19 cellular contexts compared by ENCODE assay signal in genomic region chr9:135698767-135699166, GRCh38. TPM values are rescaled to one million over a fixed set of nuclear protein-coding genes. Genes with fewer than 3 reads are reported as not detected.
"Had no signal": no experiment of that assay in that cellular context is flagged by ENCODE, and none has a peak within 500 bp of the region (broad histone marks: within the 10 kb centered on the region; RNA-seq: fewer than 3 reads in every experiment).

No MANE protein-coding gene starts in this region.

- H3K4me3 ChIP-seq: esophagus squamous epithelium, lower lobe of right lung, sigmoid colon, stomach, vagina had no signal

- H3K27ac ChIP-seq: esophagus squamous epithelium, lower lobe of right lung, sigmoid colon, stomach, vagina had no signal

- H3K36me3 ChIP-seq: esophagus squamous epithelium, lower lobe of right lung, sigmoid colon, stomach, vagina had no signal

- H3K9me3 ChIP-seq: esophagus squamous epithelium, lower lobe of right lung, sigmoid colon, stomach, vagina had no signal

- H3K27me3 ChIP-seq: vagina had no signal

- DNase-seq: activated B cell treated with CpG ODN at 0.5 μM for 24 hours; activated CD4-positive, alpha-beta memory T cell treated with anti-CD3 and anti-CD28 coated beads for 36 hours; activated CD4-positive, alpha-beta T cell treated with anti-CD3 and anti-CD28 coated beads for 4 hours; activated naive CD8-positive, alpha-beta T cell treated with anti-CD3 and anti-CD28 coated beads for 36 hours; activated T-cell treated with anti-CD3 and anti-CD28 coated beads for 4 hours; amniotic stem cell; dermis blood vessel endothelial cell; effector memory CD4-positive, alpha-beta T cell; esophagus squamous epithelium; lower lobe of right lung; sigmoid colon; stimulated activated CD4-positive, alpha-beta T cell treated with anti-CD3 and anti-CD28 coated beads, Interleukin-4, amount 100 ng/mL, for 24 hours; stomach; trophoblast cell had no signal

RNA-seq across cellular contexts. Expression of gene SOHLH1, which starts 0.5 kb away (rescaled TPM):
- total RNA-seq: activated B cell treated with CpG ODN at 0.5 μM for 24 hours; activated CD4-positive, alpha-beta memory T cell treated with anti-CD3 and anti-CD28 coated beads for 36 hours; activated naive CD8-positive, alpha-beta T cell treated with anti-CD3 and anti-CD28 coated beads for 36 hours; activated T-helper 1 cell treated with anti-CD3 and anti-CD28 coated beads, Interleukin-12 subunit alpha, Interleukin-12 subunit beta, Interleukin-2, Interleukin-4 antibody, amounts not matched to agents 30 ng/mL and 10 ng/mL and 1 ng/mL, durations not matched to agents 14 hours and 24 hours and 36 hours; dermis blood vessel endothelial cell; esophagus squamous epithelium; lower lobe of right lung; mesothelial cell of epicardium; natural killer cell treated with Interleukin-12 subunit alpha and Interleukin-12 subunit beta and Interleukin-15 and Interleukin-18, amount 100 ng/mL, for 72 hours; sigmoid colon; stomach; temporal lobe; vagina had no signal

RNA-seq across cellular contexts. Expression of gene KCNT1, which starts 3.2 kb away (rescaled TPM):
- total RNA-seq: activated B cell treated with CpG ODN at 0.5 μM for 24 hours; activated CD4-positive, alpha-beta memory T cell treated with anti-CD3 and anti-CD28 coated beads for 36 hours; activated naive CD8-positive, alpha-beta T cell treated with anti-CD3 and anti-CD28 coated beads for 36 hours; activated T-helper 1 cell treated with anti-CD3 and anti-CD28 coated beads, Interleukin-12 subunit alpha, Interleukin-12 subunit beta, Interleukin-2, Interleukin-4 antibody, amounts not matched to agents 30 ng/mL and 10 ng/mL and 1 ng/mL, durations not matched to agents 14 hours and 24 hours and 36 hours; dermis blood vessel endothelial cell; mesothelial cell of epicardium; natural killer cell treated with Interleukin-12 subunit alpha and Interleukin-12 subunit beta and Interleukin-15 and Interleukin-18, amount 100 ng/mL, for 72 hours; vagina had no signal

RNA-seq across cellular contexts. Expression of gene LCN9, which starts 35.7 kb away (rescaled TPM):
- total RNA-seq: activated B cell treated with CpG ODN at 0.5 μM for 24 hours; activated CD4-positive, alpha-beta memory T cell treated with anti-CD3 and anti-CD28 coated beads for 36 hours; activated naive CD8-positive, alpha-beta T cell treated with anti-CD3 and anti-CD28 coated beads for 36 hours; activated T-helper 1 cell treated with anti-CD3 and anti-CD28 coated beads, Interleukin-12 subunit alpha, Interleukin-12 subunit beta, Interleukin-2, Interleukin-4 antibody, amounts not matched to agents 30 ng/mL and 10 ng/mL and 1 ng/mL, durations not matched to agents 14 hours and 24 hours and 36 hours; dermis blood vessel endothelial cell; esophagus squamous epithelium; lower lobe of right lung; natural killer cell treated with Interleukin-12 subunit alpha and Interleukin-12 subunit beta and Interleukin-15 and Interleukin-18, amount 100 ng/mL, for 72 hours; sigmoid colon; stomach; temporal lobe; vagina had no signal

RNA-seq across cellular contexts. Expression of gene GLT6D1, which starts 59.4 kb away (rescaled TPM):
- total RNA-seq: activated B cell treated with CpG ODN at 0.5 μM for 24 hours; activated CD4-positive, alpha-beta memory T cell treated with anti-CD3 and anti-CD28 coated beads for 36 hours; activated naive CD8-positive, alpha-beta T cell treated with anti-CD3 and anti-CD28 coated beads for 36 hours; activated T-helper 1 cell treated with anti-CD3 and anti-CD28 coated beads, Interleukin-12 subunit alpha, Interleukin-12 subunit beta, Interleukin-2, Interleukin-4 antibody, amounts not matched to agents 30 ng/mL and 10 ng/mL and 1 ng/mL, durations not matched to agents 14 hours and 24 hours and 36 hours; dermis blood vessel endothelial cell; esophagus squamous epithelium; lower lobe of right lung; mesothelial cell of epicardium; natural killer cell treated with Interleukin-12 subunit alpha and Interleukin-12 subunit beta and Interleukin-15 and Interleukin-18, amount 100 ng/mL, for 72 hours; sigmoid colon; stomach; temporal lobe; vagina had no signal
